Comparison of ENCODE assay signal across 8 cellular contexts in genomic region chr6:117675658-117676301, GRCh38. TPM values are rescaled to one million over a fixed set of nuclear protein-coding genes. Genes with fewer than 3 reads are reported as not detected.
DNase-seq lines count a peak whose midpoint lies in the region; ATAC-seq and TF ChIP-seq lines count a peak whose summit lies in the region.
"Not testable (repeated sequence)": the region's sequence is repeated elsewhere in the genome, so short reads cannot be mapped to it uniquely, and the experiment has no call there.

No MANE protein-coding gene starts in this region.

- H3K27ac ChIP-seq in adrenal gland (peak overlapping the region in 4 of 5 donors; percentile 51 to 92 (median 68)), gastroesophageal sphincter (peak overlapping the region; percentile 55 to 89 (median 82)), muscle layer of colon (ENCODE audit: low read depth, low read length) (peak overlapping the region; percentile 63)

- not testable (repeated sequence) for TF ChIP-seq CTCF in adrenal gland (IDR thresholded peaks at IDR 0.05); gastroesophageal sphincter (IDR thresholded peaks at IDR 0.05)

- DNase-seq in EH (ENCODE audit: low read depth) (peak; percentile 22), SK-N-DZ (ENCODE audit: low spot score) (peak; percentile 8), adrenal gland (peak in 4 of 7 donors; percentile 16 to 30 (median 20))
- DNase-seq in stimulated activated naive CD8-positive, alpha-beta T cell treated with anti-CD3 and anti-CD28 coated beads, Interleukin-15, Interleukin-2, amounts not matched to agents 100 U/mL and 50 U/mL, for 24 hours = peak; percentile 13

- H3K27me3 ChIP-seq in adrenal gland; gastroesophageal sphincter; muscle layer of colon (ENCODE audit: control insufficient read depth in 1 of 2, insufficient read depth in 2 of 2, low read length in 2 of 2): not testable (repeated sequence)

- peak; percentile 38 for ATAC-seq in GM21528 (IDR thresholded peaks at IDR 0.05; ENCODE audit: low FRiP score, unreplicated experiment)
- ATAC-seq in HG03280 (IDR thresholded peaks at IDR 0.05; ENCODE audit: unreplicated experiment) = peak; percentile 27
- ATAC-seq in gastroesophageal sphincter = peak; percentile 68
- peak; percentile 10 for ATAC-seq in stimulated activated naive CD8-positive, alpha-beta T cell treated with anti-CD3 and anti-CD28 coated beads, Interleukin-15, Interleukin-2, amounts not matched to agents 100 U/mL and 50 U/mL, for 24 hours

- intact Hi-C loops in adrenal gland (cut with DNase I) = not testable (repeated sequence)

- H3K4me3 ChIP-seq in adrenal gland (peak overlapping the region in 3 of 4 donors; percentile 53 to 74 (median 67)), gastroesophageal sphincter (peak overlapping the region; percentile 57 to 67), muscle layer of colon (ENCODE audit: low read depth in 1 of 2, low read length in 2 of 2) (peak overlapping the region; percentile 58 to 88)

- H3K4me1 ChIP-seq in adrenal gland (replicated peaks in 1 of 2) = peaks cover 14 to 39% of the 10 kb centered on the region in 2 donors
- H3K4me1 ChIP-seq in gastroesophageal sphincter = peaks cover 7 to 55% (median 22%) of the 10 kb centered on the region in 3 donors
- peaks cover 32% of the 10 kb centered on the region for H3K4me1 ChIP-seq in muscle layer of colon (ENCODE audit: insufficient read depth, low read length)

- TF ChIP-seq EP300 in gastroesophageal sphincter (IDR thresholded peaks at IDR 0.05) = not testable (repeated sequence)

- not testable (repeated sequence) for H3K9me3 ChIP-seq in adrenal gland (replicated peaks in 1 of 3); gastroesophageal sphincter; muscle layer of colon (ENCODE audit: low read length)

- 0 to 1% (median 1%) methylated on average over 11 to 44 of the region's 62 CpGs for WGBS in adrenal gland, 4 donors
- 0% methylated on average over 12 of the region's 62 CpGs; no CpG with 5 or more reads in 1 of the 2 donors for WGBS in gastroesophageal sphincter (ENCODE audit: low coverage in 1 of 2), 2 donors

- not testable (repeated sequence) for H3K9ac ChIP-seq in muscle layer of colon (ENCODE audit: low read length)

- H3K36me3 ChIP-seq in adrenal gland (replicated peaks in 1 of 2); gastroesophageal sphincter; muscle layer of colon (ENCODE audit: insufficient read depth, low read length): not testable (repeated sequence)

- not testable (repeated sequence) for TF ChIP-seq POLR2A in adrenal gland (IDR thresholded peaks at IDR 0.05); gastroesophageal sphincter (IDR thresholded peaks at IDR 0.05)

RNA-seq across cellular contexts. Expression of gene NUS1, which starts 0.5 kb away (rescaled TPM):
- polyA plus RNA-seq in SK-N-DZ (2014; cell fraction: cytosol; rRNA removed) = 20.8 and 21.5 TPM in 2 replicates
- polyA plus RNA-seq in SK-N-DZ (2014; cell fraction: nucleus; rRNA removed) = 14.6 and 20.6 TPM in 2 replicates
- total RNA-seq in adrenal gland (10 to 100 TPM; 13.9 to 55.1 (median 22.4) TPM), gastroesophageal sphincter (10 to 100 TPM; 19.6 to 31.0 (median 24.1) TPM)
- polyA plus RNA-seq in adrenal gland = 10 to 100 TPM; 11.0 to 71.7 (median 11.7) TPM

Comparison
In these comparisons a context has a peak if more than half of its experiments do, and no peak if none do; other contexts are left out.
1. Peak in every context shown above with its lines: DNase-seq, ATAC-seq, H3K4me3 ChIP-seq and H3K27ac ChIP-seq.
2. ATAC-seq: peak in every context shown above with its lines; median percentile 68 in gastroesophageal sphincter; 38 in GM21528; 27 in HG03280; 10 in stimulated activated naive CD8-positive, alpha-beta T cell treated with anti-CD3 and anti-CD28 coated beads, Interleukin-15, Interleukin-2, amounts not matched to agents 100 U/mL and 50 U/mL, for 24 hours.